8 cellular contexts compared by ENCODE assay signal in genomic region chr10:17023386-17024298, GRCh38.
DNase-seq lines count a peak whose midpoint lies in the region; ATAC-seq and TF ChIP-seq lines count a peak whose summit lies in the region.

No MANE protein-coding gene starts in this region.

- H3K27me3 Mint-ChIP-seq in Calu3 (ENCODE audit: unreplicated experiment): no peaks in the 10 kb centered on the region
- H3K27me3 Mint-ChIP-seq in stimulated activated naive CD8-positive, alpha-beta T cell treated with anti-CD3 and anti-CD28 coated beads, Interleukin-15, Interleukin-2, amounts not matched to agents 100 ng/mL and 50 ng/mL, for 24 hours: peaks cover 3% of the 10 kb centered on the region

- H3K9me3 ChIP-seq in mucosa of rectum (ENCODE audit: control insufficient read depth in 2 of 2, low read length in 2 of 2): no peaks in the 10 kb centered on the region

- intact Hi-C loops in Calu3 (cut with micrococcal nuclease; ENCODE audit: unreplicated experiment): loop anchor here (5.0 kb wide), 2 partner anchors 79 to 131 kb away; no protein-coding TSS in a partner anchor

- peak overlapping the region; percentile 5 to 20 for H3K9ac ChIP-seq in mucosa of rectum (ENCODE audit: low read depth in 1 of 2, low read length in 2 of 2)

- peaks cover 8% of the 10 kb centered on the region for H3K4me1 Mint-ChIP-seq in Calu3 (ENCODE audit: low read depth, unreplicated experiment)
- H3K4me1 Mint-ChIP-seq in stimulated activated naive CD8-positive, alpha-beta T cell treated with anti-CD3 and anti-CD28 coated beads, Interleukin-15, Interleukin-2, amounts not matched to agents 100 ng/mL and 50 ng/mL, for 24 hours (ENCODE audit: low read depth): peaks cover 74% of the 10 kb centered on the region

- H3K36me3 ChIP-seq in mucosa of rectum (ENCODE audit: control insufficient read depth in 2 of 2, insufficient read depth in 2 of 2, low read length in 2 of 2): no peaks in the 10 kb centered on the region

- H3K9me3 Mint-ChIP-seq in Calu3 (ENCODE audit: low read depth, unreplicated experiment): no peaks in the 10 kb centered on the region
- peaks cover 9% of the 10 kb centered on the region for H3K9me3 Mint-ChIP-seq in stimulated activated naive CD8-positive, alpha-beta T cell treated with anti-CD3 and anti-CD28 coated beads, Interleukin-15, Interleukin-2, amounts not matched to agents 100 ng/mL and 50 ng/mL, for 24 hours

- CTCF ChIA-PET in Calu3 (lab: Charles Lee): interaction anchor here (0.7 kb wide), 1 partner anchor 200 kb away, joined by 4 read pairs; no protein-coding TSS in a partner anchor

- peak; percentile 61 for DNase-seq in Calu3
- DNase-seq in Kasumi-1 (lab: John Stamatoyannopoulos, UW): peak; percentile 96
- peak; percentile 81 for DNase-seq in activated CD4-positive, alpha-beta T cell treated with anti-CD3 and anti-CD28 coated beads for 48 hours
- DNase-seq in dermis microvascular lymphatic vessel endothelial cell (ENCODE audit: low read depth in 2 of 2): peak; percentile 97 to 99
- no peak for DNase-seq in NCI-H2081 treated with DMSO at 0.1 percent for 48 hours (lab: John Stamatoyannopoulos, UW)

- no peak overlapping the region for H3K4me3 Mint-ChIP-seq in Calu3 (ENCODE audit: low read depth, unreplicated experiment)
- peak overlapping the region; percentile 73 for H3K4me3 Mint-ChIP-seq in stimulated activated naive CD8-positive, alpha-beta T cell treated with anti-CD3 and anti-CD28 coated beads, Interleukin-15, Interleukin-2, amounts not matched to agents 100 ng/mL and 50 ng/mL, for 24 hours

- no peak for TF ChIP-seq CTCF in Calu3 (IDR thresholded peaks at IDR 0.05; ENCODE audit: unreplicated experiment)

- peak overlapping the region; percentile 21 for H3K27ac Mint-ChIP-seq in Calu3 (ENCODE audit: unreplicated experiment)
- peak overlapping the region; percentile 99 for H3K27ac Mint-ChIP-seq in stimulated activated naive CD8-positive, alpha-beta T cell treated with anti-CD3 and anti-CD28 coated beads, Interleukin-15, Interleukin-2, amounts not matched to agents 100 ng/mL and 50 ng/mL, for 24 hours

- H3K27ac ChIP-seq in mucosa of rectum (ENCODE audit: low read depth in 2 of 2, low read length in 2 of 2): peak overlapping the region; percentile 70 to 77

- peak; percentile 97 for ATAC-seq in GM21737 (IDR thresholded peaks at IDR 0.05; ENCODE audit: unreplicated experiment)

- H3K27me3 ChIP-seq in mucosa of rectum (ENCODE audit: control insufficient read depth in 2 of 2, insufficient read depth in 2 of 2, low read length in 2 of 2): no peaks in the 10 kb centered on the region

- H3K4me3 ChIP-seq in mucosa of rectum (ENCODE audit: low read length in 2 of 2): no peak overlapping the region

- peaks cover 3 to 9% of the 10 kb centered on the region in 2 donors for H3K4me1 ChIP-seq in mucosa of rectum (ENCODE audit: control insufficient read depth in 2 of 2, insufficient read depth in 2 of 2, low read length in 2 of 2)

- BruUV-seq in Calu3 (replicated peaks; lab: Mats Ljungman, UMichigan): no TSS peak

- no peaks in the 10 kb centered on the region for H3K36me3 Mint-ChIP-seq in Calu3 (ENCODE audit: insufficient read depth, unreplicated experiment)
- peaks cover 8% of the 10 kb centered on the region for H3K36me3 Mint-ChIP-seq in stimulated activated naive CD8-positive, alpha-beta T cell treated with anti-CD3 and anti-CD28 coated beads, Interleukin-15, Interleukin-2, amounts not matched to agents 100 ng/mL and 50 ng/mL, for 24 hours (ENCODE audit: low read depth)
